Comparison of ENCODE assay signal across 1 cellular context in the genomic region with DNA sequence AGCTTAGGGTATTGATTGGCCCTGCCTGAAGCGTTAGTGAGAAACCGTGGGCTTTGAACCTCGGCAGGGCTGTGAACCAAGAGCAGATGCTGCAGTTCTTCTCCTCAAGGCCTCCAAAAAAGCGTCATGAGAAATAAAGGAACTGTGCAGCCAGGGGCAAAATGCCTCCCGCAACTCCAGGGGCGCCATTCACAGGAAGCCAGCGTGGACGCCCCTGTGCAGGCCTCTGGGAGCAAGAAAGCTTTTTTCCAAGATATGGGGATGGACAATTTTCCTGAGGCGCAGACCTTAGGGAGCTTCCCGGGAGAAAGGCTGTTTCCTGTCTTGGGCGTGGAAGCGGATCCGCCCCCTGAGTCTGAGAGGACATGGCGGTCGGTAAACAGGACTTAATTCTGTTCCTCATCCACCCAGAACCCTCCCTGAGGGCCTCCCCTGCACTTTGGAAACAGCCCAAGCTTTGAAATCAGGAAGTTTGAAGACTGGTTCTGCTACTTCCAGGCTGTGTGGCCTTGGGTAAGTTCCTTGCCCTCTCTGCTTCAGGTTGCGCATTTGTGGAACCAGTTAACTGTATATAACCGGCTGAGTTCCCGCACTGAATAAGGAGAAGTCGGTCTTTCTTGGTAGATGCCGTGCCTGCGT.
TF ChIP-seq lines count a peak whose summit lies in the region.

No MANE protein-coding gene starts in this region.

TF ChIP-seq in GM23338, 12 proteins besides CTCF, POLR2A, EP300 and RAD21 (continued from another document):
- TF ChIP-seq POLR2AphosphoS5 (IDR thresholded peaks at IDR 0.05; ENCODE audit: low read depth): no peak
- TF ChIP-seq CREB1 (CRISPR knock-in tag; IDR thresholded peaks at IDR 0.05; ENCODE audit: low read depth): no peak
